ENCODE assay signal across 8 cellular contexts in genomic region chr6:87151786-87152527, GRCh38.
DNase-seq lines count a peak whose midpoint lies in the region; ATAC-seq and TF ChIP-seq lines count a peak whose summit lies in the region.

No MANE protein-coding gene starts in this region.

- H3K9me3 ChIP-seq in mucosa of stomach (ENCODE audit: control insufficient read depth, low read length) = no peaks in the 10 kb centered on the region

- peak; percentile 61 for DNase-seq in NK-92 treated with Interleukin-12 subunit alpha and Interleukin-12 subunit beta, amount 100 ng/mL, for 24 hours (lab: John Stamatoyannopoulos, UW)
- DNase-seq in NK-92 (lab: John Stamatoyannopoulos, UW; ENCODE audit: unreplicated experiment) = no peak
- peak; percentile 40 for DNase-seq in NCI-H748 treated with DMSO at 0.1 percent for 48 hours (lab: John Stamatoyannopoulos, UW)
- peak; percentile 55 for DNase-seq in activated T-cell treated with anti-CD3 and anti-CD28 coated beads for 4 hours
- peak; percentile 79 to 80 for DNase-seq in erythroblast (lab: John Stamatoyannopoulos, UW)
- DNase-seq in stimulated activated CD8-positive, alpha-beta memory T cell treated with anti-CD3 and anti-CD28 coated beads, Interleukin-4, amount 100 ng/mL, for 4 hours (ENCODE audit: low read depth in 2 of 2, low spot score in 1 of 2) = peak; percentile 38 to 47

- no peaks in the 10 kb centered on the region for H3K36me3 ChIP-seq in mucosa of stomach (ENCODE audit: control insufficient read depth, insufficient read depth, low read length)

- ATAC-seq in HG03097 (IDR thresholded peaks at IDR 0.05; ENCODE audit: low FRiP score, unreplicated experiment) = peak; percentile 28

- H3K9ac ChIP-seq in mucosa of stomach (ENCODE audit: low read length) = peak overlapping the region; percentile 79

- H3K4me3 ChIP-seq in mucosa of stomach (ENCODE audit: low read length) = peak overlapping the region; percentile 25

- peaks cover 10% of the 10 kb centered on the region for H3K4me1 ChIP-seq in mucosa of stomach (ENCODE audit: control insufficient read depth, insufficient read depth, low read length)

- no peaks in the 10 kb centered on the region for H3K27me3 ChIP-seq in mucosa of stomach (ENCODE audit: control insufficient read depth, insufficient read depth, low read length)

- TF ChIP-seq POLR2A in erythroblast (IDR thresholded peaks at IDR 0.05; ENCODE audit: low read length) = peak; percentile 48
